Comparison of ENCODE assay signal across 13 cellular contexts in genomic region chr7:74478671-74479065, GRCh38. TPM values are rescaled to one million over a fixed set of nuclear protein-coding genes. Genes with fewer than 3 reads are reported as not detected.
A peak's percentile ranks its signal among the peaks of the same experiment; 100 is the strongest.
DNase-seq lines count a peak whose midpoint lies in the region; ATAC-seq and TF ChIP-seq lines count a peak whose summit lies in the region.
"Had no signal": no experiment of that assay in that cellular context is flagged by ENCODE, and none has a peak within 500 bp of the region (broad histone marks: within the 10 kb centered on the region; RNA-seq: fewer than 3 reads in every experiment).

No MANE protein-coding gene starts in this region.

- ATAC-seq in thoracic aorta (ENCODE audit: insufficient number of reproducible peaks, low FRiP score, low read depth) (no peak), HG03378 (IDR thresholded peaks at IDR 0.05; ENCODE audit: unreplicated experiment) (no peak), GM21737 (IDR thresholded peaks at IDR 0.05; ENCODE audit: unreplicated experiment) (no peak)
- ATAC-seq: T-helper 17 cell had no signal

- H3K9ac ChIP-seq in mammary epithelial cell (ENCODE audit: insufficient read depth, low read length): no peak overlapping the region

- no peaks in the 10 kb centered on the region for H3K9me3 Mint-ChIP-seq in mesothelial cell of epicardium
- H3K9me3 Mint-ChIP-seq: activated CD4-positive, alpha-beta memory T cell treated with anti-CD3 and anti-CD28 coated beads for 36 hours; CD8-positive, alpha-beta memory T cell had no signal

- H4K20me1 ChIP-seq in mammary epithelial cell (ENCODE audit: insufficient read depth, low read length): no peaks in the 10 kb centered on the region

- peaks cover 72% of the 10 kb centered on the region for H3K4me1 Mint-ChIP-seq in mesothelial cell of epicardium
- H3K4me1 Mint-ChIP-seq: CD8-positive, alpha-beta memory T cell had no signal

- intact Hi-C loops in mammary epithelial cell (cut with micrococcal nuclease): loop anchor here (5.0 kb wide), 1 partner anchor 49 kb away; no protein-coding TSS in a partner anchor

- H3K36me3 ChIP-seq in HEK293 (ENCODE audit: control insufficient read depth in 2 of 2, insufficient read depth in 1 of 2, low read length in 2 of 2) (no peaks in the 10 kb centered on the region; a peak in 1 of 3 replicates), mammary epithelial cell (ENCODE audit: insufficient read depth, low read length) (no peaks in the 10 kb centered on the region), thoracic aorta (no peaks in the 10 kb centered on the region)

- WGBS in mammary epithelial cell (ENCODE audit: low coverage, missing lambda C conversion rate): 100% methylated on average over 1 of the region's 4 CpGs

- no peak for DNase-seq in mammary epithelial cell
- no peak for DNase-seq in mesothelial cell of epicardium (ENCODE audit: low spot score in 2 of 2, unreplicated experiment in 2 of 2)
- DNase-seq in thoracic aorta (ENCODE audit: low spot score): no peak
- no peak for DNase-seq in activated CD4-positive, alpha-beta T cell treated with anti-CD3 and anti-CD28 coated beads, Interleukin-2, amount 50 U/mL, for 1 hour
- no peak for DNase-seq in COR-L47 (lab: John Stamatoyannopoulos, UW)
- DNase-seq: activated CD4-positive, alpha-beta memory T cell treated with anti-CD3 and anti-CD28 coated beads for 36 hours; activated naive CD4-positive, alpha-beta T cell treated with anti-CD3 and anti-CD28 coated beads, Interleukin-2, amount 50 U/mL, for 16 hours; CD8-positive, alpha-beta memory T cell; NCI-H1694; T-helper 17 cell had no signal

- H3K4me2 ChIP-seq in mammary epithelial cell (ENCODE audit: insufficient read depth, low read depth, low read length): peak overlapping the region; percentile 29

- TF ChIP-seq CTCF in HEK293 (tag by site-specific recombination; IDR thresholded peaks at IDR 0.05) (no peak), mammary epithelial cell (conservative IDR thresholded peaks at IDR 0.05 in 1 of 2, IDR thresholded peaks at IDR 0.05 in 1 of 2; ENCODE audit: extremely low read depth in 1 of 2, insufficient read depth in 1 of 2, low read depth in 1 of 2, low read length in 2 of 2) (no peak), mesothelial cell of epicardium (IDR thresholded peaks at IDR 0.05; ENCODE audit: unreplicated experiment) (no peak), thoracic aorta (IDR thresholded peaks at IDR 0.05) (no peak)

- H3K27me3 Mint-ChIP-seq in mesothelial cell of epicardium (ENCODE audit: low read depth): no peaks in the 10 kb centered on the region

- H2AFZ ChIP-seq in mammary epithelial cell (ENCODE audit: low read depth, low read length): no peak overlapping the region

- CTCF ChIA-PET in HEK293 (lab: Yijun Ruan, JAX) (interaction anchor here (0.7 to 1.2 kb wide), 3 partner anchors 17 to 272 kb away, joined by 4 to 5 read pairs (median 5); no protein-coding TSS in a partner anchor), mammary epithelial cell (lab: Charles Lee; ENCODE audit: low non-redundant PET) (interaction anchor here (0.7 kb wide), 1 partner anchor 61 kb away, joined by 4 read pairs; no protein-coding TSS in a partner anchor)

- POLR2A ChIA-PET in HEK293 (lab: Yijun Ruan, JAX): interaction anchor here (0.6 to 0.7 kb wide), 2 partner anchors 14 to 179 kb away, joined by 3 to 13 read pairs; partner anchors contain the start of gene GTF2I

- dilution Hi-C loops in mammary epithelial cell (cut with HindIII; ENCODE audit: low sequenced_read_pairs): no loop called here

- H3K4me3 Mint-ChIP-seq in mesothelial cell of epicardium: no peak overlapping the region
- H3K4me3 Mint-ChIP-seq: activated CD4-positive, alpha-beta memory T cell treated with anti-CD3 and anti-CD28 coated beads for 36 hours; CD8-positive, alpha-beta memory T cell; T-helper 17 cell had no signal

- H3K36me3 Mint-ChIP-seq in mesothelial cell of epicardium: peaks cover 2% of the 10 kb centered on the region
- H3K36me3 Mint-ChIP-seq: activated CD4-positive, alpha-beta memory T cell treated with anti-CD3 and anti-CD28 coated beads for 36 hours; CD8-positive, alpha-beta memory T cell had no signal

- in situ Hi-C loops in mammary epithelial cell (cut with MboI; ENCODE audit: low sequenced_read_pairs in 2 of 2): no loop called here

- H3K9me3 ChIP-seq in HEK293 (ENCODE audit: control insufficient read depth, insufficient read depth, low read depth, low read length): no peaks in the 10 kb centered on the region
- no peaks in the 10 kb centered on the region for H3K9me3 ChIP-seq in mammary epithelial cell (replicated peaks; ENCODE audit: insufficient read depth, low read length)
- H3K9me3 ChIP-seq in thoracic aorta: no peaks in the 10 kb centered on the region

- peaks cover 21% of the 10 kb centered on the region for H3K4me1 ChIP-seq in HEK293 (ENCODE audit: control insufficient read depth, insufficient read depth, low read length)
- peaks cover 83% of the 10 kb centered on the region for H3K4me1 ChIP-seq in mammary epithelial cell (ENCODE audit: insufficient read depth, low read length)
- peaks cover 34 to 58% of the 10 kb centered on the region in 2 donors for H3K4me1 ChIP-seq in thoracic aorta (ENCODE audit: control insufficient read depth in 1 of 2, low read depth in 2 of 2)

- no peaks in the 10 kb centered on the region for H3K27me3 ChIP-seq in mammary epithelial cell (ENCODE audit: insufficient read depth, low read length)
- no peaks in the 10 kb centered on the region for H3K27me3 ChIP-seq in thoracic aorta (replicated peaks; ENCODE audit: insufficient read depth)

- H3K27ac ChIP-seq in HEK293 (ENCODE audit: extremely low read depth, low read depth, low read length) (no peak overlapping the region), mammary epithelial cell (ENCODE audit: insufficient read depth, low read depth, low read length) (no peak overlapping the region), thoracic aorta (peak overlapping the region; percentile 75 to 83)

- BruUV-seq in mammary epithelial cell (replicated peaks; lab: Mats Ljungman, UMichigan): no TSS peak

- H3K4me3 ChIP-seq in HEK293 (ENCODE audit: low read depth, low read length) (no peak overlapping the region), mammary epithelial cell (replicated peaks in 1 of 3; ENCODE audit: insufficient read depth in 1 of 3, low read depth in 2 of 3, low read length in 3 of 3) (no peak overlapping the region), thoracic aorta (no peak overlapping the region)

- peaks cover 22% of the 10 kb centered on the region for H3K79me2 ChIP-seq in mammary epithelial cell (ENCODE audit: insufficient read depth, low read length)

- H3K27ac Mint-ChIP-seq in mesothelial cell of epicardium: peak overlapping the region; percentile 96
- H3K27ac Mint-ChIP-seq: activated CD4-positive, alpha-beta memory T cell treated with anti-CD3 and anti-CD28 coated beads for 36 hours; CD8-positive, alpha-beta memory T cell had no signal

TF ChIP-seq in HEK293, 187 proteins besides CTCF, POLR2A, EP300 and RAD21:
- peak; percentile 96 for TF ChIP-seq ZNF121 (tag by site-specific recombination; IDR thresholded peaks at IDR 0.05)
- no peak for TF ChIP-seq ZNF555 (tag by site-specific recombination; conservative IDR thresholded peaks at IDR 0.05)
- no peak for TF ChIP-seq SP3 (tag by site-specific recombination; IDR thresholded peaks at IDR 0.05)
- TF ChIP-seq ZNF585B (tag by site-specific recombination; IDR thresholded peaks at IDR 0.05): no peak
- TF ChIP-seq ZNF76 (tag by site-specific recombination; IDR thresholded peaks at IDR 0.05; ENCODE audit: borderline replicate concordance, low read depth): no peak
- TF ChIP-seq ZNF544 (tag by site-specific recombination; IDR thresholded peaks at IDR 0.05): no peak
- TF ChIP-seq REST (tag by site-specific recombination; IDR thresholded peaks at IDR 0.05): no peak
TF ChIP-seq in HEK293: peak in this region for 1.

RNA-seq across cellular contexts. Expression of gene GTF2IRD1, which starts 25.0 kb away (rescaled TPM):
- total RNA-seq in mammary epithelial cell (10 to 100 TPM; 21.0 to 35.1 TPM), mesothelial cell of epicardium (73.3 to 84.0 TPM (median 80.8 TPM) in 3 replicates), thoracic aorta (10 to 100 TPM in 1 of 2 donors, 1 to 10 TPM in 1; 7.0 to 14.4 TPM)
- 10.4 TPM for polyA plus RNA-seq in mammary epithelial cell
- polyA minus RNA-seq in mammary epithelial cell: 23.3 TPM
- polyA plus RNA-seq: CD8-positive, alpha-beta memory T cell had no signal

Comparison
In these comparisons a context has a peak if more than half of its experiments do, and no peak if none do; other contexts are left out.
1. H3K27ac ChIP-seq: peak in thoracic aorta (2 of 2); none in HEK293 (single experiment) and mammary epithelial cell (single experiment).